ENCODE assay signal across 12 cellular contexts in the genomic region with DNA sequence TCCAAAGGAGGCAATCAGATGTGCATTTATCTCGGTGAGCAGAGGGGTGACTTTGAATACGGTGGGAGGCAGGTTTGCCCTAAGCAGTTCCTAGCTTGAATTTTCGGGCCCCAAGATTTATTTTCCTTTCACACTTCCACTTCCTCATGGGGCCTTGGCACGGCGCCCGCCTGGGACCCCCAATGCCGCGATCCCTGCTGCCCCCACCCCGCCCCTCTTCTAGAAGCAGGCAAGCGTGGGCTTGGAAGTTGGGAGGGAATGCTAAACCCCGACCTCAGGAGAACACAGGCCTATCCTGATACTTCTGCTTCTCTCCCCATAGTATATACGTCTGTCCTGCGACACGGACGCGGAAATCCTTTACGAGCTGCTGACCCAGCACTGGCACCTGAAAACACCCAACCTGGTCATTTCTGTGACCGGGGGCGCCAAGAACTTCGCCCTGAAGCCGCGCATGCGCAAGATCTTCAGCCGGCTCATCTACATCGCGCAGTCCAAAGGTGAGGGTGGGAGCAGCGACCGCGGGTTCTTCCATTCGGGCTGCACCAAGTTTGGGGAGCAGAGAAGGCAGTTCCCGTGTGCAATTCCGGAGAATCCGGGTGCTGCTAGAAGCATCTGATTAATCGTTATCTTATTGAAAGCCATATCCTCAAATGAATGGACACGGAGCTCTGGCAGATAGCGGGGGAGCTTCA. TPM values are rescaled to one million over a fixed set of nuclear protein-coding genes. Genes with fewer than 3 reads are reported as not detected.
DNase-seq lines count a peak whose midpoint lies in the region; ATAC-seq and TF ChIP-seq lines count a peak whose summit lies in the region.
"Had no signal": no experiment of that assay in that cellular context is flagged by ENCODE, and none has a peak within 500 bp of the region (broad histone marks: within the 10 kb centered on the region; RNA-seq: fewer than 3 reads in every experiment).

No MANE protein-coding gene starts in this region.

- TF ChIP-seq CTCF in SK-N-SH (IDR thresholded peaks at IDR 0.05) (no peak), BE2C (IDR thresholded peaks at IDR 0.05; ENCODE audit: low read depth, low read length) (no peak), sigmoid colon (IDR thresholded peaks at IDR 0.05) (no peak)

- peaks cover 9% of the 10 kb centered on the region for H3K4me1 Mint-ChIP-seq in activated T-helper 17 cell treated with anti-CD3 and anti-CD28 coated beads, Interleukin-2, amount 50 U/mL, for 72 hours

- no peaks in the 10 kb centered on the region for H3K9me2 ChIP-seq in SK-N-SH

- H3K4me3 ChIP-seq in SK-N-SH (ENCODE audit: low read depth in 2 of 2, low read length in 1 of 2) (peak overlapping the region in 1 of 2 experiments; percentile 25; a peak in 2 of 4 replicates), iPS-11a (ENCODE audit: low read depth, low read length) (peak overlapping the region; percentile 14), BE2C (ENCODE audit: low read depth, low read length) (no peak overlapping the region), sigmoid colon (no peak overlapping the region)

- H3K9me3 ChIP-seq in SK-N-SH: no peaks in the 10 kb centered on the region
- H3K9me3 ChIP-seq in BE2C: no peaks in the 10 kb centered on the region
- H3K9me3 ChIP-seq in sigmoid colon: no peaks in the 10 kb centered on the region

- intact Hi-C loops in sigmoid colon (cut with DNase I): no loop called here

- TF ChIP-seq RAD21 in SK-N-SH (IDR thresholded peaks at IDR 0.05; ENCODE audit: low read length): no peak

- peak overlapping the region; percentile 64 for H3K4me3 Mint-ChIP-seq in activated T-helper 17 cell treated with anti-CD3 and anti-CD28 coated beads, Interleukin-2, amount 50 U/mL, for 72 hours

- CTCF ChIA-PET in SK-N-SH (lab: Yijun Ruan, JAX): interaction anchor here (1.3 kb wide), 1 partner anchor 10 kb away, joined by 4 read pairs; no protein-coding TSS in a partner anchor

- H3K27ac ChIP-seq in SK-N-SH (ENCODE audit: low read depth in 2 of 2, low read length in 1 of 2) (no peak overlapping the region), sigmoid colon (no peak overlapping the region)

- no peak overlapping the region for H3K27ac Mint-ChIP-seq in activated T-helper 17 cell treated with anti-CD3 and anti-CD28 coated beads, Interleukin-2, amount 50 U/mL, for 72 hours

- no peak for ATAC-seq in SK-N-SH treated with all-trans-retinoic acid at 6 μM for 48 hours
- peak; percentile 42 for ATAC-seq in activated T-helper 17 cell treated with anti-CD3 and anti-CD28 coated beads, Interleukin-2, amount 50 U/mL, for 72 hours (replicated peaks)

- H3K9me3 Mint-ChIP-seq in activated T-helper 17 cell treated with anti-CD3 and anti-CD28 coated beads, Interleukin-2, amount 50 U/mL, for 72 hours: no peaks in the 10 kb centered on the region

- H3K27me3 ChIP-seq in SK-N-SH (ENCODE audit: insufficient read depth) (no peaks in the 10 kb centered on the region), BE2C (no peaks in the 10 kb centered on the region), sigmoid colon (peaks cover 0 to 34% (median 8%) of the 10 kb centered on the region in 3 donors)

- no peak for TF ChIP-seq POLR2A in sigmoid colon (IDR thresholded peaks at IDR 0.05)

- 59% methylated on average over 36 of the region's 36 CpGs for WGBS in SK-N-SH (ENCODE audit: low lambda C conversion rate)
- 15 to 24% methylated on average over 36 of the region's 36 CpGs for WGBS in sigmoid colon, 2 donors

- no peaks in the 10 kb centered on the region for H3K36me3 ChIP-seq in SK-N-SH (replicated peaks in 1 of 2; ENCODE audit: control insufficient read depth in 1 of 2, insufficient read depth in 2 of 2, low read length in 1 of 2)
- H3K36me3 ChIP-seq in BE2C: no peaks in the 10 kb centered on the region
- no peaks in the 10 kb centered on the region for H3K36me3 ChIP-seq in sigmoid colon

- no peaks in the 10 kb centered on the region; a peak in 1 of 4 replicates for H3K4me1 ChIP-seq in SK-N-SH (ENCODE audit: control insufficient read depth in 1 of 2, insufficient read depth in 2 of 2, low read depth in 1 of 2, low read length in 1 of 2)
- no peaks in the 10 kb centered on the region for H3K4me1 ChIP-seq in BE2C
- peaks cover 0 to 5% (median 0%) of the 10 kb centered on the region in 4 donors for H3K4me1 ChIP-seq in sigmoid colon

- H2AFZ ChIP-seq in SK-N-SH (ENCODE audit: low read depth): no peak overlapping the region

- POLR2A ChIA-PET in SK-N-SH (lab: Yijun Ruan, JAX): no interaction called here

- H3K79me2 ChIP-seq in SK-N-SH (ENCODE audit: insufficient read depth): no peaks in the 10 kb centered on the region

- H3F3A ChIP-seq in SK-N-SH (replicated peaks; ENCODE audit: insufficient read depth): no peaks in the 10 kb centered on the region

- no peak overlapping the region for H3K9ac ChIP-seq in SK-N-SH

- peaks cover 37% of the 10 kb centered on the region for H3K27me3 Mint-ChIP-seq in activated T-helper 17 cell treated with anti-CD3 and anti-CD28 coated beads, Interleukin-2, amount 50 U/mL, for 72 hours

- H4K20me1 ChIP-seq in SK-N-SH (ENCODE audit: insufficient read depth): no peaks in the 10 kb centered on the region

- peak; percentile 56 for DNase-seq in SK-N-SH
- peak; percentile 57 for DNase-seq in retina
- no peak for DNase-seq in BE2C
- DNase-seq in NCI-H146 (lab: John Stamatoyannopoulos, UW): no peak
- DNase-seq in sigmoid colon: no peak
- DNase-seq: 8988T, kidney glomerular epithelial cell, NCI-H1048, NCI-H526 treated with DMSO at 0.1 percent for 48 hours had no signal

- H3K4me2 ChIP-seq in SK-N-SH: no peak overlapping the region

- H3K36me3 Mint-ChIP-seq in activated T-helper 17 cell treated with anti-CD3 and anti-CD28 coated beads, Interleukin-2, amount 50 U/mL, for 72 hours (ENCODE audit: low read depth): no peaks in the 10 kb centered on the region

- TF ChIP-seq EP300 in SK-N-SH (IDR thresholded peaks at IDR 0.05; ENCODE audit: borderline replicate concordance in 1 of 2, low read depth in 1 of 2, low read length in 1 of 2): no peak
- no peak for TF ChIP-seq EP300 in sigmoid colon (IDR thresholded peaks at IDR 0.05)

TF ChIP-seq in SK-N-SH, 30 proteins besides CTCF, POLR2A, EP300 and RAD21 (continues in another document):
- TF ChIP-seq PBX3 (IDR thresholded peaks at IDR 0.05): no peak
- no peak for TF ChIP-seq IRF3 (IDR thresholded peaks at IDR 0.05; ENCODE audit: low read depth, low read length)
- TF ChIP-seq, protein P1, sequence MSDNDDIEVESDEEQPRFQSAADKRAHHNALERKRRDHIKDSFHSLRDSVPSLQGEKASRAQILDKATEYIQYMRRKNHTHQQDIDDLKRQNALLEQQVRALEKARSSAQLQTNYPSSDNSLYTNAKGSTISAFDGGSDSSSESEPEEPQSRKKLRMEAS (IDR thresholded peaks at IDR 0.05; ENCODE audit: low read depth): no peak

TF ChIP-seq in SK-N-SH treated with all-trans-retinoic acid at 6 μM for 48 hours, 23 proteins besides CTCF, POLR2A, EP300 and RAD21:
- TF ChIP-seq PPARA (CRISPR knock-in tag; IDR thresholded peaks at IDR 0.05; ENCODE audit: borderline replicate concordance): no peak
- no peak for TF ChIP-seq POU6F1 (CRISPR knock-in tag; IDR thresholded peaks at IDR 0.05; ENCODE audit: borderline replicate concordance, low read depth)
- no peak for TF ChIP-seq OSR1 (CRISPR knock-in tag; IDR thresholded peaks at IDR 0.05)
TF ChIP-seq in SK-N-SH treated with all-trans-retinoic acid at 6 μM for 48 hours: peak in this region for 0.

RNA-seq across cellular contexts. Expression of gene TRPM8, which starts 21.6 kb away (rescaled TPM):
- 0.85 and 1.6 TPM in 2 replicates for polyA plus RNA-seq in SK-N-SH (2012; rRNA removed)
- 0.71 and 1.5 TPM in 2 replicates for polyA plus RNA-seq in SK-N-SH (2012; cell fraction: cytosol; rRNA removed)
- polyA plus RNA-seq in SK-N-SH (2012; cell fraction: nucleus; rRNA removed): 1.2 and 2.1 TPM in 2 replicates
- total RNA-seq in activated T-helper 17 cell treated with anti-CD3 and anti-CD28 coated beads, Interleukin-2, amount 50 U/mL, for 72 hours: under 1 TPM in 1 of 2 donors, not detected in 1; 0.21 TPM
- polyA plus RNA-seq in BE2C (2012; ENCODE audit: insufficient read depth, insufficient read length, low read depth): 5.8 TPM
- total RNA-seq in sigmoid colon: not detected
- polyA plus RNA-seq in sigmoid colon: under 1 TPM in 1 of 3 donors, not detected in 2; 0.04 TPM

Comparison
In these comparisons a context has a peak if more than half of its experiments do, and no peak if none do; other contexts are left out.
1. DNase-seq: peak in SK-N-SH (single experiment) and retina (single experiment); none in BE2C (single experiment), NCI-H146 (single experiment) and sigmoid colon (single experiment).